1 cellular context compared by ENCODE assay signal in the genomic region with DNA sequence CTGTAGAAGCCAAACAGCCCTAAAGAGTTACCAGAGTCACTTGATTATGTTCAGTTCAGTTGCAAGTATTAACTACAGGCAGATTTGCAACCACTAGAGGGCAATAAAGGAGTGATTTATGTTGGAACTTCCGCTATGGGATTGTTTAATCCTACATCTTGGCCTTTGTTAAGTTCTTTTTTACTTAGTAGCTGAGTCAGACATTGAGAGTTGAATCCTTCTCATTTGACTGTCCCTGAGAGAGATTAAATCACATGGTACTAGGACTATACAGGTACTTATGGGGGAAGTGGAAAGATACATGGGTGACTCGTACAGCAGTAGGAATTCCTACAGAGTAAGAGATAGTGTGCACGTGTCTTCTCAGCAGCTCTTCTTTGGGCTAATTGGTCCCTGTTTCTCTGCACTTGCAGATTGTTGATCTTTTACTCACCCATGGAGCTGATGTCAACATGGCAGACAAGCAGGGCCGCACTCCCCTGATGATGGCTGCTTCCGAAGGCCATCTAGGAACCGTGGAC.
TF ChIP-seq lines count a peak whose summit lies in the region.

No MANE protein-coding gene starts in this region.

TF ChIP-seq in SK-N-SH treated with all-trans-retinoic acid at 6 μM for 48 hours, 23 proteins besides CTCF, POLR2A, EP300 and RAD21 (continued from another document):
- TF ChIP-seq, protein P1, sequence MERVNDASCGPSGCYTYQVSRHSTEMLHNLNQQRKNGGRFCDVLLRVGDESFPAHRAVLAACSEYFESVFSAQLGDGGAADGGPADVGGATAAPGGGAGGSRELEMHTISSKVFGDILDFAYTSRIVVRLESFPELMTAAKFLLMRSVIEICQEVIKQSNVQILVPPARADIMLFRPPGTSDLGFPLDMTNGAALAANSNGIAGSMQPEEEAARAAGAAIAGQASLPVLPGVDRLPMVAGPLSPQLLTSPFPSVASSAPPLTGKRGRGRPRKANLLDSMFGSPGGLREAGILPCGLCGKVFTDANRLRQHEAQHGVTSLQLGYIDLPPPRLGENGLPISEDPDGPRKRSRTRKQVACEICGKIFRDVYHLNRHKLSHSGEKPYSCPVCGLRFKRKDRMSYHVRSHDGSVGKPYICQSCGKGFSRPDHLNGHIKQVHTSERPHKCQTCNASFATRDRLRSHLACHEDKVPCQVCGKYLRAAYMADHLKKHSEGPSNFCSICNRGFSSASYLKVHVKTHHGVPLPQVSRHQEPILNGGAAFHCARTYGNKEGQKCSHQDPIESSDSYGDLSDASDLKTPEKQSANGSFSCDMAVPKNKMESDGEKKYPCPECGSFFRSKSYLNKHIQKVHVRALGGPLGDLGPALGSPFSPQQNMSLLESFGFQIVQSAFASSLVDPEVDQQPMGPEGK (CRISPR knock-in tag; IDR thresholded peaks at IDR 0.05; ENCODE audit: borderline replicate concordance) = no peak
- TF ChIP-seq OSR1 (CRISPR knock-in tag; IDR thresholded peaks at IDR 0.05) (no peak), ZNF565 (CRISPR knock-in tag; conservative IDR thresholded peaks at IDR 0.05; ENCODE audit: low read depth) (no peak; the same call in 1 of the 2 replicates), TCF4 (CRISPR knock-in tag; IDR thresholded peaks at IDR 0.05; ENCODE audit: borderline replicate concordance) (no peak), ZNF8 (CRISPR knock-in tag; IDR thresholded peaks at IDR 0.05) (peak; percentile 44; the same call in 1 of the 2 replicates), PPARA (CRISPR knock-in tag; IDR thresholded peaks at IDR 0.05; ENCODE audit: borderline replicate concordance) (no peak), GLIS3 (CRISPR knock-in tag; IDR thresholded peaks at IDR 0.05) (no peak), BACH2 (CRISPR knock-in tag; IDR thresholded peaks at IDR 0.05; ENCODE audit: borderline replicate concordance) (no peak), CSDC2 (CRISPR knock-in tag; IDR thresholded peaks at IDR 0.05) (0 out of 2 replicates have a peak, but pooled peaks have one; percentile 15)
- TF ChIP-seq, protein P2, sequence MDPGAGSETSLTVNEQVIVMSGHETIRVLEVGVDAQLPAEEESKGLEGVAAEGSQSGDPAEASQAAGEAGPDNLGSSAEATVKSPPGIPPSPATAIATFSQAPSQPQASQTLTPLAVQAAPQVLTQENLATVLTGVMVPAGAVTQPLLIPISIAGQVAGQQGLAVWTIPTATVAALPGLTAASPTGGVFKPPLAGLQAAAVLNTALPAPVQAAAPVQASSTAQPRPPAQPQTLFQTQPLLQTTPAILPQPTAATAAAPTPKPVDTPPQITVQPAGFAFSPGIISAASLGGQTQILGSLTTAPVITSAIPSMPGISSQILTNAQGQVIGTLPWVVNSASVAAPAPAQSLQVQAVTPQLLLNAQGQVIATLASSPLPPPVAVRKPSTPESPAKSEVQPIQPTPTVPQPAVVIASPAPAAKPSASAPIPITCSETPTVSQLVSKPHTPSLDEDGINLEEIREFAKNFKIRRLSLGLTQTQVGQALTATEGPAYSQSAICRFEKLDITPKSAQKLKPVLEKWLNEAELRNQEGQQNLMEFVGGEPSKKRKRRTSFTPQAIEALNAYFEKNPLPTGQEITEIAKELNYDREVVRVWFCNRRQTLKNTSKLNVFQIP (CRISPR knock-in tag; IDR thresholded peaks at IDR 0.05; ENCODE audit: borderline replicate concordance, low read depth) = no peak
- TF ChIP-seq, protein P3, sequence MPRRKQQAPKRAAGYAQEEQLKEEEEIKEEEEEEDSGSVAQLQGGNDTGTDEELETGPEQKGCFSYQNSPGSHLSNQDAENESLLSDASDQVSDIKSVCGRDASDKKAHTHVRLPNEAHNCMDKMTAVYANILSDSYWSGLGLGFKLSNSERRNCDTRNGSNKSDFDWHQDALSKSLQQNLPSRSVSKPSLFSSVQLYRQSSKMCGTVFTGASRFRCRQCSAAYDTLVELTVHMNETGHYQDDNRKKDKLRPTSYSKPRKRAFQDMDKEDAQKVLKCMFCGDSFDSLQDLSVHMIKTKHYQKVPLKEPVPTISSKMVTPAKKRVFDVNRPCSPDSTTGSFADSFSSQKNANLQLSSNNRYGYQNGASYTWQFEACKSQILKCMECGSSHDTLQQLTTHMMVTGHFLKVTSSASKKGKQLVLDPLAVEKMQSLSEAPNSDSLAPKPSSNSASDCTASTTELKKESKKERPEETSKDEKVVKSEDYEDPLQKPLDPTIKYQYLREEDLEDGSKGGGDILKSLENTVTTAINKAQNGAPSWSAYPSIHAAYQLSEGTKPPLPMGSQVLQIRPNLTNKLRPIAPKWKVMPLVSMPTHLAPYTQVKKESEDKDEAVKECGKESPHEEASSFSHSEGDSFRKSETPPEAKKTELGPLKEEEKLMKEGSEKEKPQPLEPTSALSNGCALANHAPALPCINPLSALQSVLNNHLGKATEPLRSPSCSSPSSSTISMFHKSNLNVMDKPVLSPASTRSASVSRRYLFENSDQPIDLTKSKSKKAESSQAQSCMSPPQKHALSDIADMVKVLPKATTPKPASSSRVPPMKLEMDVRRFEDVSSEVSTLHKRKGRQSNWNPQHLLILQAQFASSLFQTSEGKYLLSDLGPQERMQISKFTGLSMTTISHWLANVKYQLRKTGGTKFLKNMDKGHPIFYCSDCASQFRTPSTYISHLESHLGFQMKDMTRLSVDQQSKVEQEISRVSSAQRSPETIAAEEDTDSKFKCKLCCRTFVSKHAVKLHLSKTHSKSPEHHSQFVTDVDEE (CRISPR knock-in tag; IDR thresholded peaks at IDR 0.05) = no peak
